Comparison of ENCODE assay signal across 9 cellular contexts in genomic region chr4:20395160-20395773, GRCh38.
DNase-seq lines count a peak whose midpoint lies in the region; ATAC-seq lines count a peak whose summit lies in the region.
"Had no signal": no experiment of that assay in that cellular context is flagged by ENCODE, and none has a peak within 500 bp of the region (broad histone marks: within the 10 kb centered on the region; RNA-seq: fewer than 3 reads in every experiment).

No MANE protein-coding gene starts in this region.

- peak; percentile 50 for ATAC-seq in HG02588 (IDR thresholded peaks at IDR 0.05; ENCODE audit: unreplicated experiment)
- no peak for ATAC-seq in activated naive CD8-positive, alpha-beta T cell treated with anti-CD3 and anti-CD28 coated beads, Interleukin-2, amount 50 U/mL, for 24 hours
- no peak for ATAC-seq in stimulated activated naive B cell treated with anti-CD40 and anti-IgM and Interleukin-4, amounts not matched to agents 10 μg/mL and 1 μg/mL and 100 μg/mL, for 72 hours (replicated peaks)

- intact Hi-C loops in activated naive CD4-positive, alpha-beta T cell treated with anti-CD3 and anti-CD28 coated beads for 36 hours (cut with micrococcal nuclease) = loop anchor here (1.0 to 2.0 kb wide), 2 partner anchors 24 to 290 kb away; no protein-coding TSS in a partner anchor

- H3K36me3 Mint-ChIP-seq in activated naive CD4-positive, alpha-beta T cell treated with anti-CD3 and anti-CD28 coated beads for 36 hours (ENCODE audit: low read depth) = no peaks in the 10 kb centered on the region
- H3K36me3 Mint-ChIP-seq in activated naive CD8-positive, alpha-beta T cell treated with anti-CD3 and anti-CD28 coated beads, Interleukin-2, amount 50 U/mL, for 24 hours (ENCODE audit: low read depth) = no peaks in the 10 kb centered on the region
- no peaks in the 10 kb centered on the region for H3K36me3 Mint-ChIP-seq in stimulated activated naive B cell treated with anti-CD40 and anti-IgM and Interleukin-4, amounts not matched to agents 10 μg/mL and 1 μg/mL and 100 μg/mL, for 72 hours

- peaks cover 7% of the 10 kb centered on the region for H3K27me3 Mint-ChIP-seq in activated naive CD4-positive, alpha-beta T cell treated with anti-CD3 and anti-CD28 coated beads for 36 hours (ENCODE audit: low read depth)
- peaks cover 2% of the 10 kb centered on the region for H3K27me3 Mint-ChIP-seq in activated naive CD8-positive, alpha-beta T cell treated with anti-CD3 and anti-CD28 coated beads, Interleukin-2, amount 50 U/mL, for 24 hours
- H3K27me3 Mint-ChIP-seq in stimulated activated naive B cell treated with anti-CD40 and anti-IgM and Interleukin-4, amounts not matched to agents 10 μg/mL and 1 μg/mL and 100 μg/mL, for 72 hours = peaks cover 1 to 4% of the 10 kb centered on the region in 2 donors
- H3K27me3 Mint-ChIP-seq: central memory CD8-positive, alpha-beta T cell had no signal

- H3K4me1 Mint-ChIP-seq in activated naive CD4-positive, alpha-beta T cell treated with anti-CD3 and anti-CD28 coated beads for 36 hours (ENCODE audit: low read depth) = no peaks in the 10 kb centered on the region
- no peaks in the 10 kb centered on the region for H3K4me1 Mint-ChIP-seq in activated naive CD8-positive, alpha-beta T cell treated with anti-CD3 and anti-CD28 coated beads, Interleukin-2, amount 50 U/mL, for 24 hours
- no peaks in the 10 kb centered on the region for H3K4me1 Mint-ChIP-seq in stimulated activated naive B cell treated with anti-CD40 and anti-IgM and Interleukin-4, amounts not matched to agents 10 μg/mL and 1 μg/mL and 100 μg/mL, for 72 hours
- H3K4me1 Mint-ChIP-seq: central memory CD8-positive, alpha-beta T cell had no signal

- DNase-seq in activated naive CD4-positive, alpha-beta T cell treated with anti-CD3 and anti-CD28 coated beads for 36 hours = peak; percentile 46
- no peak for DNase-seq in activated naive CD4-positive, alpha-beta T cell treated with anti-CD3 and anti-CD28 coated beads, Interleukin-2, amount 50 U/mL, for 16 hours
- DNase-seq in NCI-H1930 (lab: John Stamatoyannopoulos, UW) (peak; percentile 86 to 92), left kidney (ENCODE audit: low read depth, low spot score) (peak; percentile 70), GF-D8 (lab: John Stamatoyannopoulos, UW) (no peak)
- peak; percentile 15 for DNase-seq in activated naive CD8-positive, alpha-beta T cell treated with anti-CD3 and anti-CD28 coated beads, Interleukin-2, amount 50 U/mL, for 24 hours
- no peak for DNase-seq in stimulated activated naive B cell treated with anti-CD40 and anti-IgM and Interleukin-4, amounts not matched to agents 10 μg/mL and 1 μg/mL and 100 μg/mL, for 72 hours

- no peaks in the 10 kb centered on the region for H3K9me3 Mint-ChIP-seq in activated naive CD4-positive, alpha-beta T cell treated with anti-CD3 and anti-CD28 coated beads for 36 hours
- no peaks in the 10 kb centered on the region for H3K9me3 Mint-ChIP-seq in activated naive CD8-positive, alpha-beta T cell treated with anti-CD3 and anti-CD28 coated beads, Interleukin-2, amount 50 U/mL, for 24 hours
- H3K9me3 Mint-ChIP-seq in stimulated activated naive B cell treated with anti-CD40 and anti-IgM and Interleukin-4, amounts not matched to agents 10 μg/mL and 1 μg/mL and 100 μg/mL, for 72 hours = no peaks in the 10 kb centered on the region
- H3K9me3 Mint-ChIP-seq: central memory CD8-positive, alpha-beta T cell had no signal

- no peak overlapping the region for H3K4me3 Mint-ChIP-seq in activated naive CD4-positive, alpha-beta T cell treated with anti-CD3 and anti-CD28 coated beads for 36 hours
- no peak overlapping the region for H3K4me3 Mint-ChIP-seq in activated naive CD8-positive, alpha-beta T cell treated with anti-CD3 and anti-CD28 coated beads, Interleukin-2, amount 50 U/mL, for 24 hours
- H3K4me3 Mint-ChIP-seq in stimulated activated naive B cell treated with anti-CD40 and anti-IgM and Interleukin-4, amounts not matched to agents 10 μg/mL and 1 μg/mL and 100 μg/mL, for 72 hours = no peak overlapping the region
- H3K4me3 Mint-ChIP-seq: central memory CD8-positive, alpha-beta T cell had no signal

- CTCF ChIA-PET in activated naive CD4-positive, alpha-beta T cell treated with anti-CD3 and anti-CD28 coated beads for 36 hours (lab: Charles Lee) = interaction anchor here (0.9 to 2.1 kb wide), 8 partner anchors 9 to 290 kb away, joined by 3 to 11 read pairs (median 6); no protein-coding TSS in a partner anchor

- no peak overlapping the region for H3K27ac Mint-ChIP-seq in activated naive CD4-positive, alpha-beta T cell treated with anti-CD3 and anti-CD28 coated beads for 36 hours
- no peak overlapping the region for H3K27ac Mint-ChIP-seq in activated naive CD8-positive, alpha-beta T cell treated with anti-CD3 and anti-CD28 coated beads, Interleukin-2, amount 50 U/mL, for 24 hours
- no peak overlapping the region for H3K27ac Mint-ChIP-seq in stimulated activated naive B cell treated with anti-CD40 and anti-IgM and Interleukin-4, amounts not matched to agents 10 μg/mL and 1 μg/mL and 100 μg/mL, for 72 hours

Comparison
In these comparisons a context has a peak if more than half of its experiments do, and no peak if none do; other contexts are left out.
1. DNase-seq: peak in activated naive CD4-positive, alpha-beta T cell treated with anti-CD3 and anti-CD28 coated beads for 36 hours (single experiment), NCI-H1930 (2 of 2), activated naive CD8-positive, alpha-beta T cell treated with anti-CD3 and anti-CD28 coated beads, Interleukin-2, amount 50 U/mL, for 24 hours (single experiment) and left kidney (single experiment); none in activated naive CD4-positive, alpha-beta T cell treated with anti-CD3 and anti-CD28 coated beads, Interleukin-2, amount 50 U/mL, for 16 hours (single experiment), stimulated activated naive B cell treated with anti-CD40 and anti-IgM and Interleukin-4, amounts not matched to agents 10 μg/mL and 1 μg/mL and 100 μg/mL, for 72 hours (single experiment) and GF-D8 (single experiment).